ENCODE assay signal across 10 cellular contexts in genomic region chr16:1213796-1214372, GRCh38. TPM values are rescaled to one million over a fixed set of nuclear protein-coding genes. Genes with fewer than 3 reads are reported as not detected.
"Had no signal": no experiment of that assay in that cellular context is flagged by ENCODE, and none has a peak within 500 bp of the region (broad histone marks: within the 10 kb centered on the region; RNA-seq: fewer than 3 reads in every experiment).

No MANE protein-coding gene starts in this region.

- H3K27ac ChIP-seq: GM23248 had no signal

- H3K36me3 ChIP-seq: HAP-1 had no signal

- FAIRE-seq: HTR-8/SVneo had no signal

- H3K9ac ChIP-seq: GM23248 had no signal

- ATAC-seq: HCT116 had no signal

- H2AFZ ChIP-seq: GM23248 had no signal

- H3K9me3 ChIP-seq: HAP-1 had no signal

- DNase-seq: GM23248, GOT3, H7, KG1 had no signal

- H3K4me1 ChIP-seq: HAP-1 had no signal

- H3K4me3 ChIP-seq: GM23248, HAP-1 had no signal

RNA-seq across cellular contexts. Expression of gene TPSG1, which starts 11.2 kb away (rescaled TPM):
- total RNA-seq: GM23248, H7 had no signal
- polyA plus RNA-seq: GM23248, IgD-negative memory B cell had no signal

RNA-seq across cellular contexts. Expression of gene TPSB2, which starts 16.1 kb away (rescaled TPM):
- total RNA-seq: GM23248, H7, HT-29 had no signal
- polyA plus RNA-seq: GM23248, IgD-negative memory B cell had no signal

RNA-seq across cellular contexts. Expression of gene TPSAB1, which starts 26.6 kb away (rescaled TPM):
- total RNA-seq: GM23248, H4, H7, HT-29 had no signal
- polyA plus RNA-seq: GM23248, IgD-negative memory B cell had no signal

RNA-seq across cellular contexts. Expression of gene TPSD1, which starts 42.0 kb away (rescaled TPM):
- total RNA-seq: GM23248, H4, H7, HT-29 had no signal
- polyA plus RNA-seq: GM23248, IgD-negative memory B cell had no signal
